ENCODE assay signal across 8 cellular contexts in the genomic region with DNA sequence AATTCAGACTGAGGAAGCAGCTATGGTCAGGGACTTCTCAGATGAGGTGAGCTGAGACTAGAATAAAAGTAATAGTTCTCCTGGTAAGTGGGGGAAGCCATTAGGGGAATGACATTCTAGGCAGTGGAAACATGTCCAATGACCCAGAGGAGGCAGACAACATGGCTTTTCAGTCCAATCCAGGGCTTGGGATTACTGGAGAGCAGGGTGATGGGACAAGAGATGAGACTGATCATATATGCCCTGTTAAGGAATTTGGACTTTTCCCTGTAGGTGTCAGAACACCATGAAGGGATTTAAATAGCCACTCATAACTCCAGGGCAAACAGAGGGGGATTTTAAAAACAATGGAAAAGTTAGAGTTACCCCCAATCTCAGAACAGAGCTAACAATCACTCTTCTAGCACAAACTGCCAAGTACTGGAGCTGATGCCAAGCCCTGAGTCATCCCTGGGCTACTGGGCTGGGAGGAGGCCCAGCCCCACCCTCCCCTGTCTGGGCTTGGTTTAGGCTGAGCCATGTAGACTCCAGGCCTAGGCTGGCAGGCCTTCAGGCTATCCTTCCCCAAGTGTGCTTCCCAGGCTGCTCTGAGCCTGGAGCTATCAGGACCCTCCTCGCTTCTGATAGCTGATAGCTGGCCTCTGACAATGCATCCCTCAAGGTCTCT. TPM values are rescaled to one million over a fixed set of nuclear protein-coding genes. Genes with fewer than 3 reads are reported as not detected.
DNase-seq lines count a peak whose midpoint lies in the region; ATAC-seq and TF ChIP-seq lines count a peak whose summit lies in the region.

No MANE protein-coding gene starts in this region.

- peak; percentile 97 for ATAC-seq in HCT116
- ATAC-seq in T-cell (replicated peaks in 1 of 4): peak in 3 of 4 experiments; percentile 43 to 68 (median 67)
- ATAC-seq in gastroesophageal sphincter: peak; percentile 98
- no peak for ATAC-seq in GM18858 (IDR thresholded peaks at IDR 0.05; ENCODE audit: unreplicated experiment)
- no peak for ATAC-seq in GM21737 (IDR thresholded peaks at IDR 0.05; ENCODE audit: unreplicated experiment)
- ATAC-seq in HG02588 (IDR thresholded peaks at IDR 0.05; ENCODE audit: unreplicated experiment): no peak

- H4K20me1 ChIP-seq in HCT116 (ENCODE audit: insufficient read depth): no peaks in the 10 kb centered on the region

- no peak for TF ChIP-seq RAD21 in HCT116 (IDR thresholded peaks at IDR 0.05; ENCODE audit: low read depth)

- no peaks in the 10 kb centered on the region for H3K36me3 ChIP-seq in HCT116 (ENCODE audit: control insufficient read depth in 1 of 2, insufficient read depth in 2 of 2, low read length in 2 of 2)
- no peaks in the 10 kb centered on the region for H3K36me3 ChIP-seq in gastroesophageal sphincter

- intact Hi-C loops in HCT116 (cut with micrococcal nuclease): no loop called here

- no peak overlapping the region for H3K4me3 Mint-ChIP-seq in T-cell

- TF ChIP-seq CTCF in HCT116 (IDR thresholded peaks at IDR 0.05 in 2 of 3, conservative IDR thresholded peaks at IDR 0.05 in 1 of 3; ENCODE audit: borderline replicate concordance in 1 of 3, insufficient read depth in 1 of 3, low read depth in 2 of 3, low read length in 2 of 3) (no peak), gastroesophageal sphincter (IDR thresholded peaks at IDR 0.05) (no peak)

- H3K4me3 ChIP-seq in HCT116 (replicated peaks in 1 of 2; ENCODE audit: low read depth in 1 of 2, low read length in 2 of 2) (no peak overlapping the region), gastroesophageal sphincter (no peak overlapping the region)

- TF ChIP-seq POLR2A in HCT116 (IDR thresholded peaks at IDR 0.05; ENCODE audit: borderline replicate concordance, extremely low read depth, insufficient read depth, insufficient read length) (no peak), gastroesophageal sphincter (IDR thresholded peaks at IDR 0.05) (no peak)

- H3K27ac ChIP-seq in HCT116 (ENCODE audit: low read depth, low read length): peak overlapping the region; percentile 15; the same call in 1 of the 2 replicates
- H3K27ac ChIP-seq in gastroesophageal sphincter: peak overlapping the region; percentile 59 to 76 (median 72)

- H3K27me3 ChIP-seq in HCT116 (ENCODE audit: insufficient read depth, low read length): no peaks in the 10 kb centered on the region
- no peaks in the 10 kb centered on the region for H3K27me3 ChIP-seq in gastroesophageal sphincter

- DNase-seq in HCT116 (ENCODE audit: low read depth, low spot score) (peak; percentile 39), T-cell (peak in 2 of 34 experiments; percentile 7 to 16), putamen (ENCODE audit: low spot score) (peak; percentile 52), HuH-7 (ENCODE audit: low spot score) (no peak)

- H3K4me2 ChIP-seq in HCT116 (ENCODE audit: low read length): peak overlapping the region; percentile 41

- CTCF ChIA-PET in HCT116 (lab: Charles Lee): no interaction called here
- CTCF ChIA-PET in T-cell (lab: Charles Lee): no interaction called here

- H3K36me3 Mint-ChIP-seq in T-cell: no peaks in the 10 kb centered on the region

- H3K4me1 ChIP-seq in HCT116 (ENCODE audit: control insufficient read depth in 1 of 2, insufficient read depth in 2 of 2, low read length in 2 of 2): peaks cover 21 to 35% of the 10 kb centered on the region in 2 experiments
- peaks cover 2 to 30% (median 19%) of the 10 kb centered on the region in 3 donors for H3K4me1 ChIP-seq in gastroesophageal sphincter

- RAD21 ChIA-PET in HCT116 (lab: Charles Lee; ENCODE audit: low non-redundant PET in 1 of 2, low total read pairs in 2 of 2, uncharacterized antibody in 2 of 2, unreplicated experiment in 2 of 2): no interaction called here

- no peak overlapping the region for H3K27ac Mint-ChIP-seq in T-cell

- H3K79me2 ChIP-seq in HCT116 (ENCODE audit: insufficient read depth, low read length): no peaks in the 10 kb centered on the region

- H3K9me3 ChIP-seq in HCT116 (ENCODE audit: control insufficient read depth in 1 of 2, insufficient read depth in 1 of 2, low read depth in 1 of 2, low read length in 2 of 2) (no peaks in the 10 kb centered on the region), gastroesophageal sphincter (no peaks in the 10 kb centered on the region)

- peak overlapping the region; percentile 26; the same call in 1 of the 2 replicates for H3K9ac ChIP-seq in HCT116 (ENCODE audit: low read length)

- TF ChIP-seq EP300 in gastroesophageal sphincter (IDR thresholded peaks at IDR 0.05): no peak

- no peak overlapping the region for H2AFZ ChIP-seq in HCT116 (ENCODE audit: low read depth, low read length, poor library complexity, severe bottlenecking)

- POLR2A ChIA-PET in HCT116 (lab: Charles Lee) (interaction anchor here (1.3 kb wide), 1 partner anchor 9 kb away, joined by 4 read pairs; no protein-coding TSS in a partner anchor), T-cell (lab: Charles Lee) (no interaction called here)

- H3K4me1 Mint-ChIP-seq in T-cell: peaks cover 23 to 44% (median 26%) of the 10 kb centered on the region in 3 donors

- BruUV-seq in HCT116 (replicated peaks; lab: Mats Ljungman, UMichigan): no TSS peak

- H3K27me3 Mint-ChIP-seq in T-cell: peaks cover 0 to 4% of the 10 kb centered on the region in 2 donors

- 20% methylated on average over 1 of the region's 1 CpG; no CpG with 5 or more reads in 1 of the 2 donors for whole genome bisulfite sequencing in gastroesophageal sphincter (ENCODE audit: low coverage in 1 of 2), 2 donors

- H3K9me2 ChIP-seq in HCT116 (ENCODE audit: insufficient read depth): no peaks in the 10 kb centered on the region

- no peaks in the 10 kb centered on the region for H3K9me3 Mint-ChIP-seq in T-cell

TF ChIP-seq in HCT116, 20 proteins besides CTCF, POLR2A, EP300 and RAD21:
- peak; percentile 59; the same call in 1 of the 2 replicates for TF ChIP-seq JUND (IDR thresholded peaks at IDR 0.05)
- peak; percentile 32; the same call in 1 of the 2 replicates for TF ChIP-seq CBX3 (IDR thresholded peaks at IDR 0.05; ENCODE audit: low read depth)
- no peak for TF ChIP-seq SRF (IDR thresholded peaks at IDR 0.05; ENCODE audit: low read depth)
- TF ChIP-seq FOSL1 (IDR thresholded peaks at IDR 0.05; ENCODE audit: low read depth): peak; percentile 52
- TF ChIP-seq, protein P1, sequence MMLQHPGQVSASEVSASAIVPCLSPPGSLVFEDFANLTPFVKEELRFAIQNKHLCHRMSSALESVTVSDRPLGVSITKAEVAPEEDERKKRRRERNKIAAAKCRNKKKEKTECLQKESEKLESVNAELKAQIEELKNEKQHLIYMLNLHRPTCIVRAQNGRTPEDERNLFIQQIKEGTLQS (IDR thresholded peaks at IDR 0.05): 0 out of 2 replicates have a peak, but pooled peaks have one; percentile 18

RNA-seq across cellular contexts. Expression of a gene that starts 22.7 kb away (rescaled TPM):
- 119 TPM for total RNA-seq in HCT116 (2021; ENCODE audit: unreplicated experiment)
- 120 and 125 TPM in 2 replicates for polyA plus RNA-seq in HCT116 (2012)
- total RNA-seq in T-cell: 100 to 1,000 TPM; 324 to 383 (median 348) TPM
- 100 to 1,000 TPM; 191 to 355 (median 269) TPM for total RNA-seq in gastroesophageal sphincter

Comparison
In these comparisons a context has a peak if more than half of its experiments do, and no peak if none do; other contexts are left out.
1. ATAC-seq: peak in HCT116 (single experiment), T-cell (3 of 4) and gastroesophageal sphincter (single experiment); none in GM18858 (single experiment), GM21737 (single experiment) and HG02588 (single experiment).